ENCODE assay signal across 32 cellular contexts in the genomic region with DNA sequence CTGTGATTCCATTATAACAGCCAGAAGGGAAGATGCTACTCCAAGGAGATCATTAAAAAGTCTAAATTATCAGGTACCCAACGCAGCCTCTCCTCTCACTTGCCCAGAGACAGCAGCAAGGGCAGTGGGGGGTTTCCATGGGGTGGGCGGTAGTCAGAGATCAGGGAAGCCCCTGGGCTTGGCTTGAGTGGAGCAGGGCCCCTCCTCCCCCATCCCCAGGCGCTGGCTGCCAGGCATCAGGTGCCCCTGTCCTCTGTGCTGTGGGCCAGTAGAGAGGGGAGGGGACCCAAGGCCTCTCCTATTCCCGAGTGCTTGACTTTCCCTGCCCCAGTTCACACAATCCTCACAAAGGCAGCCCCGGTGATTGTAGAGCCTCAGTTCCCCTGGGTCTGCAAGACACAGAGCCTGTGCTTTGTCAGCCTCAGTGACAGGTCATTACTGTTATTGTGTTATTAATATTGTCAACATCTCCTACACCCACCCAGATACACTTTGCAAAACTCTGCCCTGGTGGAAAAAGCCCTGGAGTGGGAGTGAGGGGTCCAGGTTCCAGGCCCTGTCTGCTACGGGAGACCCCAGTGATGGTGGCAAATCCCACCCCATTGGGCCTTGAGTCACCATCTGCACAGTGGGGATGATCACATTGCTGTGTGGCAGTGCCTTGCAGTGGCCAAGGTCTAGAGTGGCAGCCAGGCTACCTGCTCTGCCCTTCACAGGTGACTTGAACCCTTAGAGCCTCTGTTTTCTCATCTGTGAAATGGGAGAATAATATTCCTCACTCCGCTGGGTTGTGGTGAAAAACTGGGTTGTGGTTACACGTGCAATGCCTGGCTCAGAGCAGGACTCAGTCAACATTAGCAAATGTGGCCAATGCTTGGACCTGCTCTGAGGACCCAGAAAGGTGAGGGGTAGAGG.
"Had no signal": no experiment of that assay in that cellular context is flagged by ENCODE, and none has a peak within 500 bp of the region (broad histone marks: within the 10 kb centered on the region; RNA-seq: fewer than 3 reads in every experiment).

No MANE protein-coding gene starts in this region.

- ATAC-seq: body of pancreas; gastroesophageal sphincter; left cardiac atrium; left ventricle myocardium superior; natural killer cell treated with Interleukin-12 subunit alpha and Interleukin-12 subunit beta and Interleukin-15 and Interleukin-18, amount 100 ng/mL, for 72 hours; stimulated activated effector memory CD8-positive, alpha-beta T cell treated with anti-CD3 and anti-CD28 coated beads, Interleukin-12 subunit alpha, Interleukin-12 subunit beta, amount 100 ng/mL, for 72 hours had no signal

- H3K27me3 ChIP-seq: adrenal gland, cardiac muscle cell, colonic mucosa, hepatocyte, pancreas had no signal

- H3K4me2 ChIP-seq: hepatocyte had no signal

- H3K36me3 ChIP-seq: adrenal gland, cardiac muscle cell, colonic mucosa, gastroesophageal sphincter, pancreas, prostate gland, sigmoid colon, stomach, suprapubic skin, tibial nerve had no signal

- H3K36me3 Mint-ChIP-seq: activated naive CD8-positive, alpha-beta T cell treated with anti-CD3 and anti-CD28 coated beads for 36 hours had no signal

- H3K79me2 ChIP-seq: hepatocyte had no signal

- H3K27ac ChIP-seq: adrenal gland, body of pancreas, cardiac muscle cell, colonic mucosa, gastroesophageal sphincter, hepatocyte, pancreas, prostate gland, sigmoid colon, stomach, suprapubic skin, tibial nerve, VCaP had no signal

- FAIRE-seq: pancreas, small intestine had no signal

- H3K9me3 ChIP-seq: adrenal gland, body of pancreas, colonic mucosa, gastroesophageal sphincter, mucosa of descending colon, pancreas, prostate gland, sigmoid colon, stomach, suprapubic skin, tibial nerve had no signal

- H3K4me3 ChIP-seq: adrenal gland, body of pancreas, cardiac muscle cell, colonic mucosa, gastroesophageal sphincter, hepatocyte, mucosa of descending colon, pancreas, prostate gland, sigmoid colon, stomach, suprapubic skin, tibial nerve had no signal

- DNase-seq: activated CD4-positive, alpha-beta T cell treated with anti-CD3 and anti-CD28 coated beads for 4 hours; activated CD4-positive, alpha-beta T cell treated with anti-CD3 and anti-CD28 coated beads, Interleukin-2, amount 50 U/mL, for 48 hours; activated CD8-positive, alpha-beta memory T cell treated with anti-CD3 and anti-CD28 coated beads for 24 hours; activated effector memory CD4-positive, alpha-beta T cell treated with anti-CD3 and anti-CD28 coated beads, Interleukin-2, amount 50 U/mL, for 16 hours; activated naive CD4-positive, alpha-beta T cell treated with anti-CD3 and anti-CD28 coated beads for 36 hours; activated naive CD8-positive, alpha-beta T cell treated with anti-CD3 and anti-CD28 coated beads for 36 hours; adrenal gland; aorta; body of pancreas; cerebellar nuclear complex; colonic mucosa; effector memory CD4-positive, alpha-beta T cell; islet precursor cell; left cardiac atrium; left ventricle myocardium superior; mucosa of descending colon; pancreas; retina; sigmoid colon; small intestine; stimulated activated CD4-positive, alpha-beta T cell treated with anti-CD3 and anti-CD28 coated beads, Interleukin-4, amount 100 ng/mL, for 24 hours; stomach had no signal

- H3K9me3 Mint-ChIP-seq: activated naive CD4-positive, alpha-beta T cell treated with anti-CD3 and anti-CD28 coated beads for 36 hours; natural killer cell treated with Interleukin-12 subunit alpha and Interleukin-12 subunit beta and Interleukin-15 and Interleukin-18, amount 100 ng/mL, for 72 hours; stimulated activated effector memory CD8-positive, alpha-beta T cell treated with anti-CD3 and anti-CD28 coated beads, Interleukin-12 subunit alpha, Interleukin-12 subunit beta, amount 100 ng/mL, for 72 hours had no signal

- H3K4me1 ChIP-seq: adrenal gland, body of pancreas, colonic mucosa, gastroesophageal sphincter, pancreas, prostate gland, sigmoid colon, stomach, suprapubic skin, tibial nerve had no signal

- H3K27ac Mint-ChIP-seq: activated naive CD4-positive, alpha-beta T cell treated with anti-CD3 and anti-CD28 coated beads for 36 hours; activated naive CD8-positive, alpha-beta T cell treated with anti-CD3 and anti-CD28 coated beads for 36 hours; activated T-helper 1 cell treated with anti-CD3 and anti-CD28 coated beads, Interleukin-12 subunit alpha, Interleukin-12 subunit beta, Interleukin-2, Interleukin-4 antibody, amounts not matched to agents 30 ng/mL and 10 ng/mL and 1 ng/mL, durations not matched to agents 14 hours and 24 hours and 36 hours; natural killer cell treated with Interleukin-12 subunit alpha and Interleukin-12 subunit beta and Interleukin-15 and Interleukin-18, amount 100 ng/mL, for 72 hours; stimulated activated effector memory CD8-positive, alpha-beta T cell treated with anti-CD3 and anti-CD28 coated beads, Interleukin-12 subunit alpha, Interleukin-12 subunit beta, amount 100 ng/mL, for 72 hours had no signal

- H3K4me3 Mint-ChIP-seq: activated naive CD4-positive, alpha-beta T cell treated with anti-CD3 and anti-CD28 coated beads for 36 hours; activated naive CD8-positive, alpha-beta T cell treated with anti-CD3 and anti-CD28 coated beads for 36 hours; activated T-helper 1 cell treated with anti-CD3 and anti-CD28 coated beads, Interleukin-12 subunit alpha, Interleukin-12 subunit beta, Interleukin-2, Interleukin-4 antibody, amounts not matched to agents 30 ng/mL and 10 ng/mL and 1 ng/mL, durations not matched to agents 14 hours and 24 hours and 36 hours; natural killer cell treated with Interleukin-12 subunit alpha and Interleukin-12 subunit beta and Interleukin-15 and Interleukin-18, amount 100 ng/mL, for 72 hours; stimulated activated effector memory CD8-positive, alpha-beta T cell treated with anti-CD3 and anti-CD28 coated beads, Interleukin-12 subunit alpha, Interleukin-12 subunit beta, amount 100 ng/mL, for 72 hours had no signal

- H3K4me1 Mint-ChIP-seq: activated naive CD8-positive, alpha-beta T cell treated with anti-CD3 and anti-CD28 coated beads for 36 hours; stimulated activated effector memory CD8-positive, alpha-beta T cell treated with anti-CD3 and anti-CD28 coated beads, Interleukin-12 subunit alpha, Interleukin-12 subunit beta, amount 100 ng/mL, for 72 hours had no signal

- H2AFZ ChIP-seq: hepatocyte had no signal
